In the genomic region with DNA sequence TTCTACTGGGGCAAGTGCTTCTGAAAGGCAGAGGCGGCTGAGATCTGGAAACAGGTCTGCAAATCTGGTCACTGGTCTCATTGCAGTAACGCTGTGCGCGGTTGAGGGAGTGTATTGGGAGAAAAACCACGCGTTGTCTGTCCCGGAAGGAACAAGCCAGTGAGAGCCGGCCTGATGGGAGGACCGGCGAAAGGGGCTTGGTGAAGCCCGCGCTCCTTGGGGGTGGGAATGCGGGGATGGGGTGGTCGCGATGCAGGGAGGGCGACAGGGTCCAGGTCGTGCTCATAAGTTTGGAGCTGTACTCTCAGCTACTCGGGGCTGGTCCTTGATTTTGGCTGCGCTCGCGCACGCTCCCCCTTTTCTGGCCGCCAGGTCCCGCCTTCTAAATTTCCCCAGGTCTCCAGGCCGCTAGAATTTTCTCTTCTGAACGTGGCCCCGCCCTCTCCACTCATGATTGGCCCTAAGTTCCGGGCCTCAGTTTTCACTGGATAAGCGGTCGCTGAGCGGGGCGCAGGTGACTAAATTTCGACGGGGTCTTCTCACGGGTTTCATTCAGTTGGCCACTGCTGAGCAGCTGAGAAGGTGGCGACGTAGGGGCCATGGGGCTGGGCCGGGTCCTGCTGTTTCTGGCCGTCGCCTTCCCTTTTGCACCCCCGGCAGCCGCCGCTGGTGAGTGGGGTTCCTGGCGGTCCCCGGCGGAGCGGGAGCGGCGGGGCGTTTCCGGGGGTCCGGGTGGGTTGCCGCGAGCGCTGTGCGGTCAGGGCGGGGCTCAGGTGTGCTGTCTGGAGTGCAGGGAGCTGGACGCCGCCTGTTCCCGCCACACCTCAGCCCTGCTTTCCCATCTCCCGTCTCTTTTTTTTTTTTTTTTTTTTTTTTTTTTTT, we compare ENCODE assay signal across 8 cellular contexts. TPM values are rescaled to one million over a fixed set of nuclear protein-coding genes. Genes with fewer than 3 reads are reported as not detected.
A peak's percentile ranks its signal among the peaks of the same experiment; 100 is the strongest.
DNase-seq lines count a peak whose midpoint lies in the region; ATAC-seq and TF ChIP-seq lines count a peak whose summit lies in the region.

A gene (plus strand): TSS at position 551 of the 882 bp plus-strand sequence. CDS start 49 bp downstream, at position 600.

- H3K4me1 ChIP-seq in osteoblast (ENCODE audit: insufficient read depth, low read length): peaks cover 19% of the 10 kb centered on the region

- H3K36me3 ChIP-seq in osteoblast (ENCODE audit: insufficient read depth, low read length): no peaks in the 10 kb centered on the region

- peak within 1 kb of the TSS; percentile 82 for H3K4me3 ChIP-seq in osteoblast (ENCODE audit: insufficient read depth, low read length)

- POLR2A ChIA-PET in RWPE1 (lab: Yijun Ruan, JAX; ENCODE audit: low non-redundant PET): no interaction called here

- H3K27me3 ChIP-seq in osteoblast (ENCODE audit: insufficient read depth, low read length): no peaks in the 10 kb centered on the region

- peaks cover 8% of the 10 kb centered on the region for H4K20me1 ChIP-seq in osteoblast (ENCODE audit: insufficient read depth, low read length)

- peak within 1 kb of the TSS; percentile 71 for H3K27ac ChIP-seq in RWPE1
- peak within 1 kb of the TSS; percentile 57 for H3K27ac ChIP-seq in osteoblast (ENCODE audit: low read depth, low read length)
- H3K27ac ChIP-seq in temporal lobe (ENCODE audit: low read depth, low read length): peak within 1 kb of the TSS; percentile 44

- DNase-seq in AG08395 (ENCODE audit: low spot score) (peak; percentile 62), RWPE1 (ENCODE audit: low spot score) (peak; percentile 79), germinal center (ENCODE audit: low spot score) (peak; percentile 82), osteoblast (ENCODE audit: insufficient read length, low spot score, missing footprints) (peak; percentile 95)
- peak; percentile 42 to 77 (median 58) for DNase-seq in activated naive CD4-positive, alpha-beta T cell (lab: John Stamatoyannopoulos, UW)

- ATAC-seq in GM19023 (IDR thresholded peaks at IDR 0.05; ENCODE audit: unreplicated experiment) (peak; percentile 56), HG03521 (IDR thresholded peaks at IDR 0.05; ENCODE audit: unreplicated experiment) (peak; percentile 42)

- H3K9me3 ChIP-seq in osteoblast (ENCODE audit: low read depth, low read length): no peaks in the 10 kb centered on the region

- CTCF ChIA-PET in RWPE1 (lab: Yijun Ruan, JAX): interaction anchor here (0.5 to 2.2 kb wide), 3 partner anchors 99 to 220 kb away, joined by 4 to 6 read pairs (median 4); no protein-coding TSS in a partner anchor

- TF ChIP-seq CTCF in RWPE1 (conservative IDR thresholded peaks at IDR 0.05; ENCODE audit: low read depth) (no peak), osteoblast (IDR thresholded peaks at IDR 0.05; ENCODE audit: extremely low read depth, low read depth, low read length) (no peak)

- H3K4me2 ChIP-seq in osteoblast (ENCODE audit: insufficient read depth, low read length): peak within 1 kb of the TSS; percentile 89

- H2AFZ ChIP-seq in osteoblast (ENCODE audit: low read length): peak within 1 kb of the TSS; percentile 92

- H3K79me2 ChIP-seq in osteoblast (ENCODE audit: insufficient read depth, low read length): peaks cover 54% of the 10 kb centered on the region

RNA-seq across cellular contexts. Expression of the gene that starts here (rescaled TPM):
- 12.7 and 14.1 TPM in 2 replicates for total RNA-seq in osteoblast
- total RNA-seq in temporal lobe: 0.25 TPM

Comparison
In these comparisons a context has a peak if more than half of its experiments do, and no peak if none do; other contexts are left out.
1. Peak in every context shown above with its lines: DNase-seq, ATAC-seq, H3K4me3 ChIP-seq and H3K27ac ChIP-seq.
2. RNA of the gene that starts here (total RNA-seq): 12.7 to 14.1 TPM in osteoblast; 0.25 TPM in temporal lobe (single experiment); every median in the first group is over 10 times any median in the second.